ENCODE assay signal across 2 cellular contexts in the genomic region with DNA sequence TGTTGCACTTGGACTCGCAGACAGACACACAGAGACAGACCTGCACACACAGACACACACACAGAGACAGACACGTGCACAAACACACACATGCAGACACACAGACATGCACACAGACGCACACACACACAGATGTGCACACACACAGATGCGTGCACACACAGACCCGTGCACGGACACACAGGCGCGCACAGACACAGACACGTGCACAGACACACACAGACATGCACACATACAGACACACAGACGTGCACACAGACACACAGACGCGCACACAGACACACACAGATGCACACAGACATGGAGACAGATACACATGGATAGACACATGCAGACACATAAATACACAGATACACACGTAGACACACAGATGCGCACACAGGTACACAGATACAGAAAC.
TF ChIP-seq lines count a peak whose summit lies in the region.

No MANE protein-coding gene starts in this region.

TF ChIP-seq in HEK293, 187 proteins besides CTCF, POLR2A, EP300 and RAD21:
- peak; percentile 16 for TF ChIP-seq ZBTB26 (tag by site-specific recombination; optimal IDR thresholded peaks at IDR 0.05)
- TF ChIP-seq TRIM28 (IDR thresholded peaks at IDR 0.05; ENCODE audit: borderline replicate concordance, low read length) = no peak
- TF ChIP-seq ZSCAN4 (tag by site-specific recombination; IDR thresholded peaks at IDR 0.05) = peak; percentile 80
- TF ChIP-seq ZNF391 (tag by site-specific recombination; IDR thresholded peaks at IDR 0.05; ENCODE audit: borderline replicate concordance, low read depth) = no peak

TF ChIP-seq in GM12878, 131 proteins besides CTCF, POLR2A, EP300 and RAD21:
- TF ChIP-seq EGR1 (IDR thresholded peaks at IDR 0.05; ENCODE audit: borderline replicate concordance in 1 of 2, low read depth in 2 of 2, low read length in 2 of 2) (no peak), ETV6 (conservative IDR thresholded peaks at IDR 0.05 in 1 of 2, IDR thresholded peaks at IDR 0.05 in 1 of 2; ENCODE audit: borderline replicate concordance in 1 of 2, low read depth in 1 of 2) (no peak), STAT1 (conservative IDR thresholded peaks at IDR 0.05) (no peak), CBFB (IDR thresholded peaks at IDR 0.05; ENCODE audit: low read depth) (no peak), NFYA (IDR thresholded peaks at IDR 0.05; ENCODE audit: borderline replicate concordance, low read depth, low read length) (no peak), TCF3 (IDR thresholded peaks at IDR 0.05; ENCODE audit: borderline replicate concordance, insufficient read depth, low read depth, low read length) (0 out of 2 replicates have a peak, but pooled peaks have one; percentile 12), RUNX3 (IDR thresholded peaks at IDR 0.05; ENCODE audit: low read length) (no peak), POLR2AphosphoS2 (IDR thresholded peaks at IDR 0.05; ENCODE audit: low read depth, low read length) (no peak), FOXM1 (IDR thresholded peaks at IDR 0.05; ENCODE audit: low read depth, low read length) (no peak), STAT3 (IDR thresholded peaks at IDR 0.05; ENCODE audit: low read depth, low read length) (no peak), SUPT20H (IDR thresholded peaks at IDR 0.05; ENCODE audit: borderline replicate concordance, control insufficient read depth, low read depth, low read length) (no peak), SKIL (IDR thresholded peaks at IDR 0.05; ENCODE audit: low read depth, poor library complexity, severe bottlenecking) (no peak), GATAD2B (conservative IDR thresholded peaks at IDR 0.05; ENCODE audit: low read depth) (no peak), RELB (IDR thresholded peaks at IDR 0.05; ENCODE audit: low read depth) (no peak), ZZZ3 (IDR thresholded peaks at IDR 0.05; ENCODE audit: control insufficient read depth, insufficient read length, low read depth) (no peak), CEBPB (IDR thresholded peaks at IDR 0.05; ENCODE audit: borderline replicate concordance in 1 of 2, low read depth in 2 of 2, low read length in 2 of 2) (no peak), BCL3 (IDR thresholded peaks at IDR 0.05; ENCODE audit: borderline replicate concordance, insufficient read depth, low read depth, low read length, poor library complexity, severe bottlenecking) (peak; percentile 97), POLR2AphosphoS5 (IDR thresholded peaks at IDR 0.05; ENCODE audit: low read length) (no peak), TARDBP (IDR thresholded peaks at IDR 0.05; ENCODE audit: borderline replicate concordance) (no peak), MYC (IDR thresholded peaks at IDR 0.05; ENCODE audit: insufficient read depth, insufficient read length, insufficient replicate concordance, low read length, severe bottlenecking) (no peak), SMC3 (IDR thresholded peaks at IDR 0.05; ENCODE audit: borderline replicate concordance, low read length) (no peak), NFIC (IDR thresholded peaks at IDR 0.05; ENCODE audit: low read depth, low read length) (0 out of 2 replicates have a peak, but pooled peaks have one; percentile 19)
- TF ChIP-seq, protein P1, sequence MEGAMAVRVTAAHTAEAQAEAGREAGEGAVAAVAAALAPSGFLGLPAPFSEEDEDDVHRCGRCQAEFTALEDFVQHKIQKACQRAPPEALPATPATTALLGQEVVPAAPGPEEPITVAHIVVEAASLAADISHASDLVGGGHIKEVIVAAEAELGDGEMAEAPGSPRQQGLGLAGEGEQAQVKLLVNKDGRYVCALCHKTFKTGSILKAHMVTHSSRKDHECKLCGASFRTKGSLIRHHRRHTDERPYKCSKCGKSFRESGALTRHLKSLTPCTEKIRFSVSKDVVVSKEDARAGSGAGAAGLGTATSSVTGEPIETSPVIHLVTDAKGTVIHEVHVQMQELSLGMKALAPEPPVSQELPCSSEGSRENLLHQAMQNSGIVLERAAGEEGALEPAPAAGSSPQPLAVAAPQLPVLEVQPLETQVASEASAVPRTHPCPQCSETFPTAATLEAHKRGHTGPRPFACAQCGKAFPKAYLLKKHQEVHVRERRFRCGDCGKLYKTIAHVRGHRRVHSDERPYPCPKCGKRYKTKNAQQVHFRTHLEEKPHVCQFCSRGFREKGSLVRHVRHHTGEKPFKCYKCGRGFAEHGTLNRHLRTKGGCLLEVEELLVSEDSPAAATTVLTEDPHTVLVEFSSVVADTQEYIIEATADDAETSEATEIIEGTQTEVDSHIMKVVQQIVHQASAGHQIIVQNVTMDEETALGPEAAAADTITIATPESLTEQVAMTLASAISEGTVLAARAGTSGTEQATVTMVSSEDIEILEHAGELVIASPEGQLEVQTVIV (IDR thresholded peaks at IDR 0.05; ENCODE audit: borderline replicate concordance, partially characterized antibody) = no peak
- TF ChIP-seq, protein P2, sequence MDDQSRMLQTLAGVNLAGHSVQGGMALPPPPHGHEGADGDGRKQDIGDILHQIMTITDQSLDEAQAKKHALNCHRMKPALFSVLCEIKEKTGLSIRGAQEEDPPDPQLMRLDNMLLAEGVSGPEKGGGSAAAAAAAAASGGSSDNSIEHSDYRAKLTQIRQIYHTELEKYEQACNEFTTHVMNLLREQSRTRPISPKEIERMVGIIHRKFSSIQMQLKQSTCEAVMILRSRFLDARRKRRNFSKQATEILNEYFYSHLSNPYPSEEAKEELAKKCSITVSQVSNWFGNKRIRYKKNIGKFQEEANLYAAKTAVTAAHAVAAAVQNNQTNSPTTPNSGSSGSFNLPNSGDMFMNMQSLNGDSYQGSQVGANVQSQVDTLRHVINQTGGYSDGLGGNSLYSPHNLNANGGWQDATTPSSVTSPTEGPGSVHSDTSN (IDR thresholded peaks at IDR 0.05; ENCODE audit: insufficient replicate concordance, low read depth, low read length) = peak; percentile 59
- TF ChIP-seq, protein P3, sequence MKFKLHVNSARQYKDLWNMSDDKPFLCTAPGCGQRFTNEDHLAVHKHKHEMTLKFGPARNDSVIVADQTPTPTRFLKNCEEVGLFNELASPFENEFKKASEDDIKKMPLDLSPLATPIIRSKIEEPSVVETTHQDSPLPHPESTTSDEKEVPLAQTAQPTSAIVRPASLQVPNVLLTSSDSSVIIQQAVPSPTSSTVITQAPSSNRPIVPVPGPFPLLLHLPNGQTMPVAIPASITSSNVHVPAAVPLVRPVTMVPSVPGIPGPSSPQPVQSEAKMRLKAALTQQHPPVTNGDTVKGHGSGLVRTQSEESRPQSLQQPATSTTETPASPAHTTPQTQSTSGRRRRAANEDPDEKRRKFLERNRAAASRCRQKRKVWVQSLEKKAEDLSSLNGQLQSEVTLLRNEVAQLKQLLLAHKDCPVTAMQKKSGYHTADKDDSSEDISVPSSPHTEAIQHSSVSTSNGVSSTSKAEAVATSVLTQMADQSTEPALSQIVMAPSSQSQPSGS (IDR thresholded peaks at IDR 0.05; ENCODE audit: low read length) = no peak
- TF ChIP-seq, protein P4, sequence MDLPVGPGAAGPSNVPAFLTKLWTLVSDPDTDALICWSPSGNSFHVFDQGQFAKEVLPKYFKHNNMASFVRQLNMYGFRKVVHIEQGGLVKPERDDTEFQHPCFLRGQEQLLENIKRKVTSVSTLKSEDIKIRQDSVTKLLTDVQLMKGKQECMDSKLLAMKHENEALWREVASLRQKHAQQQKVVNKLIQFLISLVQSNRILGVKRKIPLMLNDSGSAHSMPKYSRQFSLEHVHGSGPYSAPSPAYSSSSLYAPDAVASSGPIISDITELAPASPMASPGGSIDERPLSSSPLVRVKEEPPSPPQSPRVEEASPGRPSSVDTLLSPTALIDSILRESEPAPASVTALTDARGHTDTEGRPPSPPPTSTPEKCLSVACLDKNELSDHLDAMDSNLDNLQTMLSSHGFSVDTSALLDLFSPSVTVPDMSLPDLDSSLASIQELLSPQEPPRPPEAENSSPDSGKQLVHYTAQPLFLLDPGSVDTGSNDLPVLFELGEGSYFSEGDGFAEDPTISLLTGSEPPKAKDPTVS (IDR thresholded peaks at IDR 0.05; ENCODE audit: low read depth, low read length) = no peak
